8 cellular contexts compared by ENCODE assay signal in genomic region chr1:181159451-181160151, GRCh38.
DNase-seq lines count a peak whose midpoint lies in the region; ATAC-seq, FAIRE-seq and TF ChIP-seq lines count a peak whose summit lies in the region.

No MANE protein-coding gene starts in this region.

- peak; percentile 92 for ATAC-seq in activated CD4-positive, alpha-beta T cell treated with anti-CD3 and anti-CD28 coated beads for 36 hours
- no peak for ATAC-seq in GM18870 (IDR thresholded peaks at IDR 0.05; ENCODE audit: unreplicated experiment)

- TF ChIP-seq CTCF in H1 (IDR thresholded peaks at IDR 0.05; ENCODE audit: control extremely low read depth in 1 of 3, insufficient read depth in 1 of 3, low read depth in 1 of 3, low read length in 3 of 3): no peak

- H3K18ac ChIP-seq in H1 (ENCODE audit: extremely low read depth, low read length) (no peak overlapping the region), mesendoderm (ENCODE audit: low read length) (no peak overlapping the region)

- peaks cover 0 to 3% of the 10 kb centered on the region in 2 experiments; a peak in 1 of 4 replicates for H3K9me3 ChIP-seq in H1 (ENCODE audit: insufficient read depth in 2 of 2, low read depth in 1 of 2, low read length in 1 of 2)

- H3K23ac ChIP-seq in H1 (ENCODE audit: insufficient read length) (no peak overlapping the region), mesendoderm (ENCODE audit: low read length) (no peak overlapping the region)

- POLR2A ChIA-PET in activated CD4-positive, alpha-beta T cell treated with anti-CD3 and anti-CD28 coated beads for 36 hours (lab: Charles Lee): interaction anchor here (0.6 to 0.8 kb wide), 3 partner anchors 10 to 718 kb away, joined by 3 read pairs; no protein-coding TSS in a partner anchor
- POLR2A ChIA-PET in H1 (lab: Charles Lee; ENCODE audit: partially characterized antibody): no interaction called here

- peaks cover 2% of the 10 kb centered on the region for H3K36me3 Mint-ChIP-seq in activated CD4-positive, alpha-beta T cell treated with anti-CD3 and anti-CD28 coated beads for 36 hours (ENCODE audit: low read depth)
- H3K36me3 Mint-ChIP-seq in stimulated activated naive CD8-positive, alpha-beta T cell treated with anti-CD3 and anti-CD28 coated beads, Interleukin-15, Interleukin-2, amounts not matched to agents 100 ng/mL and 50 ng/mL, for 24 hours (ENCODE audit: low read depth): peaks cover 6% of the 10 kb centered on the region

- no peak for TF ChIP-seq POLR2A in H1 (IDR thresholded peaks at IDR 0.05; ENCODE audit: control extremely low read depth in 1 of 2, low read depth in 2 of 2, low read length in 2 of 2)

- H3K4me1 Mint-ChIP-seq in activated CD4-positive, alpha-beta T cell treated with anti-CD3 and anti-CD28 coated beads for 36 hours: peaks cover 28% of the 10 kb centered on the region
- peaks cover 28% of the 10 kb centered on the region for H3K4me1 Mint-ChIP-seq in stimulated activated naive CD8-positive, alpha-beta T cell treated with anti-CD3 and anti-CD28 coated beads, Interleukin-15, Interleukin-2, amounts not matched to agents 100 ng/mL and 50 ng/mL, for 24 hours (ENCODE audit: low read depth)

- H3K79me1 ChIP-seq in H1 (ENCODE audit: low read depth, low read length): no peaks in the 10 kb centered on the region
- H3K79me1 ChIP-seq in mesendoderm (ENCODE audit: low read length): no peaks in the 10 kb centered on the region

- no peak overlapping the region for H2BK15ac ChIP-seq in H1 (ENCODE audit: low read length)
- no peak overlapping the region for H2BK15ac ChIP-seq in mesendoderm (replicated peaks; ENCODE audit: low read depth)

- intact Hi-C loops in activated CD4-positive, alpha-beta T cell treated with anti-CD3 and anti-CD28 coated beads for 36 hours (cut with DNase I, micrococcal nuclease): no loop called here

- H3K9ac ChIP-seq in H1 (replicated peaks in 1 of 4; ENCODE audit: extremely low read depth in 1 of 4, low read depth in 3 of 4, low read length in 3 of 4) (no peak overlapping the region), mesendoderm (ENCODE audit: low read length) (no peak overlapping the region)

- no peaks in the 10 kb centered on the region for H3K27me3 Mint-ChIP-seq in activated CD4-positive, alpha-beta T cell treated with anti-CD3 and anti-CD28 coated beads for 36 hours
- peaks cover 10% of the 10 kb centered on the region for H3K27me3 Mint-ChIP-seq in stimulated activated naive CD8-positive, alpha-beta T cell treated with anti-CD3 and anti-CD28 coated beads, Interleukin-15, Interleukin-2, amounts not matched to agents 100 ng/mL and 50 ng/mL, for 24 hours

- no peak overlapping the region for H2AK5ac ChIP-seq in H1 (ENCODE audit: low read depth, low read length)
- H2AK5ac ChIP-seq in mesendoderm (ENCODE audit: low read length): no peak overlapping the region

- DNase-seq in Kasumi-1 (lab: John Stamatoyannopoulos, UW): peak; percentile 47 to 63
- peak; percentile 67 for DNase-seq in activated CD4-positive, alpha-beta T cell treated with anti-CD3 and anti-CD28 coated beads for 36 hours
- DNase-seq in H1 (ENCODE audit: low read depth in 1 of 2, low spot score in 2 of 2): no peak
- DNase-seq in DMS153 (lab: John Stamatoyannopoulos, UW): no peak
- no peak for DNase-seq in mesendoderm
- DNase-seq in Ammon's horn (ENCODE audit: low spot score): no peak

- H4K20me1 ChIP-seq in H1 (replicated peaks in 1 of 2; ENCODE audit: control insufficient read depth in 1 of 2, insufficient read depth in 2 of 2, low read length in 2 of 2): no peaks in the 10 kb centered on the region

- no peak overlapping the region for H3K4me3 ChIP-seq in H1 (ENCODE audit: extremely low read depth in 1 of 4, insufficient read depth in 2 of 4, low read depth in 3 of 4, low read length in 4 of 4)
- H3K4me3 ChIP-seq in mesendoderm (ENCODE audit: low read length): no peak overlapping the region

- H3K4ac ChIP-seq in H1 (replicated peaks; ENCODE audit: insufficient read length, low read depth, low read length) (peak overlapping the region; percentile 47), mesendoderm (ENCODE audit: low read depth, low read length) (no peak overlapping the region)

- no peak for TF ChIP-seq RAD21 in H1 (IDR thresholded peaks at IDR 0.05 in 1 of 2, conservative IDR thresholded peaks at IDR 0.05 in 1 of 2; ENCODE audit: low read depth in 2 of 2, low read length in 2 of 2)

- H4K8ac ChIP-seq in H1 (ENCODE audit: extremely low read depth, insufficient read depth, low read length) (no peak overlapping the region), mesendoderm (ENCODE audit: low read depth, low read length) (no peak overlapping the region)

- H2BK20ac ChIP-seq in H1 (ENCODE audit: low read length): peak overlapping the region; percentile 64; the same call in 1 of the 2 replicates

- H2AFZ ChIP-seq in H1 (ENCODE audit: low read length): no peak overlapping the region

- no peak overlapping the region for H3K27ac Mint-ChIP-seq in activated CD4-positive, alpha-beta T cell treated with anti-CD3 and anti-CD28 coated beads for 36 hours
- peak overlapping the region; percentile 46 for H3K27ac Mint-ChIP-seq in stimulated activated naive CD8-positive, alpha-beta T cell treated with anti-CD3 and anti-CD28 coated beads, Interleukin-15, Interleukin-2, amounts not matched to agents 100 ng/mL and 50 ng/mL, for 24 hours

- H3K4me2 ChIP-seq in H1 (ENCODE audit: insufficient read depth in 1 of 2, low read depth in 2 of 2, low read length in 2 of 2) (no peak overlapping the region), mesendoderm (ENCODE audit: low read length) (no peak overlapping the region)

- H3K4me1 ChIP-seq in H1 (replicated peaks in 1 of 4; ENCODE audit: control insufficient read depth in 3 of 4, insufficient read depth in 4 of 4, low read length in 3 of 4): no peaks in the 10 kb centered on the region
- no peaks in the 10 kb centered on the region for H3K4me1 ChIP-seq in mesendoderm (ENCODE audit: control insufficient read depth, low read depth, low read length)

- no peak overlapping the region for H3K14ac ChIP-seq in H1 (ENCODE audit: insufficient read length)

- peak overlapping the region; percentile 9 for H3K4me3 Mint-ChIP-seq in activated CD4-positive, alpha-beta T cell treated with anti-CD3 and anti-CD28 coated beads for 36 hours
- peak overlapping the region; percentile 22 for H3K4me3 Mint-ChIP-seq in stimulated activated naive CD8-positive, alpha-beta T cell treated with anti-CD3 and anti-CD28 coated beads, Interleukin-15, Interleukin-2, amounts not matched to agents 100 ng/mL and 50 ng/mL, for 24 hours

- no peak overlapping the region for H2BK12ac ChIP-seq in H1 (ENCODE audit: low read depth, low read length)

- H2BK120ac ChIP-seq in H1 (replicated peaks; ENCODE audit: low read depth, low read length): no peak overlapping the region
- no peak overlapping the region for H2BK120ac ChIP-seq in mesendoderm (ENCODE audit: low read depth, low read length)

- H3K23me2 ChIP-seq in H1 (ENCODE audit: low read depth, low read length): no peaks in the 10 kb centered on the region

- H3K79me2 ChIP-seq in H1 (ENCODE audit: control insufficient read depth in 1 of 2, insufficient read depth in 2 of 2, low read length in 2 of 2): no peaks in the 10 kb centered on the region
- no peaks in the 10 kb centered on the region for H3K79me2 ChIP-seq in mesendoderm (ENCODE audit: control insufficient read depth, insufficient read depth, low read length)

- H3K36me3 ChIP-seq in H1 (ENCODE audit: control insufficient read depth in 2 of 4, insufficient read depth in 4 of 4, low read length in 3 of 4): no peaks in the 10 kb centered on the region
- H3K36me3 ChIP-seq in mesendoderm (ENCODE audit: control insufficient read depth, insufficient read depth, low read length): no peaks in the 10 kb centered on the region

- peaks cover 12% of the 10 kb centered on the region for H3K9me3 Mint-ChIP-seq in activated CD4-positive, alpha-beta T cell treated with anti-CD3 and anti-CD28 coated beads for 36 hours (ENCODE audit: low read depth)
- H3K9me3 Mint-ChIP-seq in stimulated activated naive CD8-positive, alpha-beta T cell treated with anti-CD3 and anti-CD28 coated beads, Interleukin-15, Interleukin-2, amounts not matched to agents 100 ng/mL and 50 ng/mL, for 24 hours: peaks cover 14% of the 10 kb centered on the region

- H4K5ac ChIP-seq in H1 (ENCODE audit: insufficient read length, low read depth, low read length) (no peak overlapping the region), mesendoderm (ENCODE audit: low read length) (no peak overlapping the region)

- no peaks in the 10 kb centered on the region for H3K27me3 ChIP-seq in H1 (replicated peaks in 1 of 4; ENCODE audit: control insufficient read depth in 3 of 4, extremely low read depth in 1 of 4, insufficient read depth in 3 of 4, low read length in 3 of 4)
- no peaks in the 10 kb centered on the region for H3K27me3 ChIP-seq in mesendoderm (ENCODE audit: insufficient read depth, low read length, poor library complexity)

- no peak overlapping the region for H2BK5ac ChIP-seq in H1 (ENCODE audit: low read depth, low read length)
- no peak overlapping the region for H2BK5ac ChIP-seq in mesendoderm (ENCODE audit: low read length)

- no peak for FAIRE-seq in H1 (lab: Jason Lieb, UNC)

- no peak overlapping the region for H4K91ac ChIP-seq in H1 (replicated peaks; ENCODE audit: insufficient read length, low read length)

- no peak for TF ChIP-seq EP300 in H1 (IDR thresholded peaks at IDR 0.05; ENCODE audit: borderline replicate concordance in 1 of 2, low read depth in 2 of 2, low read length in 2 of 2)

- H3K27ac ChIP-seq in H1 (ENCODE audit: low read depth, low read length) (no peak overlapping the region), mesendoderm (ENCODE audit: low read depth, low read length) (no peak overlapping the region)

- CTCF ChIA-PET in activated CD4-positive, alpha-beta T cell treated with anti-CD3 and anti-CD28 coated beads for 36 hours (lab: Charles Lee): interaction anchor here (0.7 to 1.8 kb wide), 5 partner anchors 15 to 278 kb away, joined by 3 to 6 read pairs (median 5); no protein-coding TSS in a partner anchor
- CTCF ChIA-PET in H1 (lab: Charles Lee; ENCODE audit: partially characterized antibody): interaction anchor here (1.1 to 9.1 kb wide), 9 partner anchors 15 to 296 kb away, joined by 3 to 78 read pairs (median 4); no protein-coding TSS in a partner anchor

- H3K56ac ChIP-seq in H1 (replicated peaks; ENCODE audit: insufficient read length, low read depth, low read length): no peak overlapping the region
- H3K56ac ChIP-seq in mesendoderm (ENCODE audit: low read length): no peak overlapping the region

- WGBS in H1 (ENCODE audit: extremely low coverage in 1 of 2, insufficient coverage in 1 of 2, insufficient read length in 1 of 2, insufficient replicate concordance in 2 of 2, low coverage in 1 of 2, low lambda C conversion rate in 2 of 2, missing lambda C conversion rate in 1 of 2), 2 experiments: 94% methylated on average over 10 of the region's 10 CpGs; no CpG with 5 or more reads in 1 of the 2 experiments
- WGBS in mesendoderm (ENCODE audit: extremely low coverage, insufficient coverage, low lambda C conversion rate): no CpG with 5 or more reads among the region's 10 CpGs

TF ChIP-seq in H1, 55 proteins besides CTCF, POLR2A, EP300 and RAD21 (continues in another document):
- TF ChIP-seq RFX5 (IDR thresholded peaks at IDR 0.05; ENCODE audit: borderline replicate concordance, low read depth, low read length): no peak
- TF ChIP-seq CHD1 (IDR thresholded peaks at IDR 0.05; ENCODE audit: low read depth, low read length): no peak
- no peak for TF ChIP-seq SUZ12 (IDR thresholded peaks at IDR 0.05; ENCODE audit: low read length)
- TF ChIP-seq HDAC2 (IDR thresholded peaks at IDR 0.05; ENCODE audit: borderline replicate concordance in 1 of 2, low read depth in 2 of 2, low read length in 2 of 2): no peak

Comparison
In these comparisons a context has a peak if more than half of its experiments do, and no peak if none do; other contexts are left out.
1. DNase-seq: peak in Kasumi-1 (2 of 2) and activated CD4-positive, alpha-beta T cell treated with anti-CD3 and anti-CD28 coated beads for 36 hours (single experiment); none in H1 (0 of 2), DMS153 (single experiment), mesendoderm (single experiment) and Ammon's horn (single experiment).